In the genomic region with DNA sequence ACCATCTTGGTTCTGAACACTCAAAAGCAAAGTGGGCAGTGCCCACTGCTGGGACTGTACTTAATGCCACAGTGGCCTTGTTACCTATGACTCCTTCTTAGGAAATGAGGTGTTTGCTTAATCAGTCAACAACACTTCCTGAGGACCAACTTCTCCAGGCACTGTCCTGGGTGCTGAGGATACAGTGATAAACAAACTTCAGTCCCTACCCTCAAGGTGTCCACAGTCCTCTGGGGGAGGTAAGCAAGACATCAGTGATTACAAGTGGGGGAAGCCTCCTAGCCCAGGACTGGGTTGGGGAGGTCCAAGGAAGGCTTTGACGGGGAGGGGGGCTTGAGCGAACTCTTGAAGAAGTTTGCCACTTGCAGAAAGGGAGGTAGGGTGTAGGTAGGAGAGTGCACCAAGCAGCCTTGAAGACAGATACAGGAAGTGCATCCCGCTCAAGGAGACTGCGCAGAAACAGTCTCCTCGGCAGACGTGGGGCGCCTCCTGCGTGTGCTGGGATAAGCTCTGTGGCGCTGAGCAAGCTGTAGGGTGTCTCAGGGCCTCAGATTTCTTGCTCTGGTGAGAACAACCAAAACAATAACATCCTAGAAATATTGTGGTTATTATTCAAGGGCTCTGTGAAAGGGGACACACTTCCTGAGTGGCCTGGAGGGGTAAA, we compare ENCODE assay signal across 27 cellular contexts. TPM values are rescaled to one million over a fixed set of nuclear protein-coding genes. Genes with fewer than 3 reads are reported as not detected.
DNase-seq lines count a peak whose midpoint lies in the region; TF ChIP-seq lines count a peak whose summit lies in the region.
"Had no signal": no experiment of that assay in that cellular context is flagged by ENCODE, and none has a peak within 500 bp of the region (broad histone marks: within the 10 kb centered on the region; RNA-seq: fewer than 3 reads in every experiment).

No MANE protein-coding gene starts in this region.

- H3K4me3 ChIP-seq in NB4 (ENCODE audit: low read depth, low read length), result no peak overlapping the region
- no peak overlapping the region for H3K4me3 ChIP-seq in choroid plexus epithelial cell (ENCODE audit: low read depth, low read length)
- H3K4me3 ChIP-seq in thyroid gland (replicated peaks in 1 of 3), result no peak overlapping the region
- H3K4me3 ChIP-seq: BLaER1 treated with 17β-estradiol and CSF1 and Interleukin-3, amounts not matched to agents 10 nM and 100 nM; breast epithelium had no signal

- no peaks in the 10 kb centered on the region for H3K36me3 ChIP-seq in thyroid gland
- H3K36me3 ChIP-seq: BLaER1 treated with 17β-estradiol and CSF1 and Interleukin-3, amounts not matched to agents 10 nM and 100 nM; breast epithelium had no signal

- peaks cover 99% of the 10 kb centered on the region for H3K27me3 Mint-ChIP-seq in activated naive CD4-positive, alpha-beta T cell treated with anti-CD3 and anti-CD28 coated beads, Interleukin-2, amount 10 ng/mL, durations not matched to agents 7 days and 5 days

- no peaks in the 10 kb centered on the region for H3K9me3 ChIP-seq in thyroid gland
- H3K9me3 ChIP-seq: BLaER1 treated with 17β-estradiol and CSF1 and Interleukin-3, amounts not matched to agents 10 nM and 100 nM; breast epithelium had no signal

- DNase-seq in activated naive CD4-positive, alpha-beta T cell treated with anti-CD3 and anti-CD28 coated beads, Interleukin-2, amount 10 ng/mL, durations not matched to agents 7 days and 5 days, result peak; percentile 20
- no peak for DNase-seq in activated naive CD4-positive, alpha-beta T cell treated with Interleukin-2 at 50 U/mL for 16 hours
- DNase-seq in NB4 (ENCODE audit: low read depth), result peak; percentile 37
- DNase-seq in choroid plexus epithelial cell (ENCODE audit: low read depth), result peak; percentile 21
- peak; percentile 61 for DNase-seq in renal cortical epithelial cell (ENCODE audit: low read depth)
- DNase-seq in thyroid gland, result no peak
- no peak for DNase-seq in NCI-H526 (lab: John Stamatoyannopoulos, UW)
- no peak for DNase-seq in NCI-H1105 treated with DMSO at 0.1 percent for 48 hours (lab: John Stamatoyannopoulos, UW)
- DNase-seq: activated CD4-positive, alpha-beta T cell treated with anti-CD3 and anti-CD28 coated beads for 1 hour; DMS 273 treated with DMSO at 0.1 percent for 48 hours; GF-D8; HFFc6; islet precursor cell; Kasumi-1; mesenchymal stem cell; NCI-H146; NCI-H82; OCI-M1; stimulated activated CD4-positive, alpha-beta T cell treated with anti-CD3 and anti-CD28 coated beads, Interleukin-2, amount 100 ng/mL, for 48 hours; T1000 had no signal

- TF ChIP-seq CTCF in NB4 (IDR thresholded peaks at IDR 0.05; ENCODE audit: low read depth, low read length) (no peak), choroid plexus epithelial cell (conservative IDR thresholded peaks at IDR 0.05; ENCODE audit: low read depth, low read length) (no peak), thyroid gland (IDR thresholded peaks at IDR 0.05) (no peak)

- no peak overlapping the region for H3K27ac ChIP-seq in thyroid gland
- H3K27ac ChIP-seq: BLaER1 treated with 17β-estradiol and CSF1 and Interleukin-3, amounts not matched to agents 10 nM and 100 nM; breast epithelium; epithelial cell of prostate; HL-60 had no signal

- intact Hi-C loops in thyroid gland (cut with DNase I), result loop anchor here (5.0 kb wide), 2 partner anchors 50 to 65 kb away; no protein-coding TSS in a partner anchor

- no peak overlapping the region for H3K4me3 Mint-ChIP-seq in activated naive CD4-positive, alpha-beta T cell treated with anti-CD3 and anti-CD28 coated beads, Interleukin-2, amount 10 ng/mL, durations not matched to agents 7 days and 5 days
- H3K4me3 Mint-ChIP-seq: dendritic cell treated with granulocyte-macrophage colony-stimulating factor and Interleukin-4, amounts not matched to agents 40 ng/mL and 50 ng/mL, for 4 days; HFFc6; naive thymus-derived CD8-positive, alpha-beta T cell had no signal

- H3K4me1 ChIP-seq in thyroid gland, result peaks cover 29 to 34% of the 10 kb centered on the region in 2 donors

- no peaks in the 10 kb centered on the region for H3K36me3 Mint-ChIP-seq in activated naive CD4-positive, alpha-beta T cell treated with anti-CD3 and anti-CD28 coated beads, Interleukin-2, amount 10 ng/mL, durations not matched to agents 7 days and 5 days

- peaks cover 6% of the 10 kb centered on the region for H3K4me1 Mint-ChIP-seq in activated naive CD4-positive, alpha-beta T cell treated with anti-CD3 and anti-CD28 coated beads, Interleukin-2, amount 10 ng/mL, durations not matched to agents 7 days and 5 days

- H3K9me3 Mint-ChIP-seq in activated naive CD4-positive, alpha-beta T cell treated with anti-CD3 and anti-CD28 coated beads, Interleukin-2, amount 10 ng/mL, durations not matched to agents 7 days and 5 days, result no peaks in the 10 kb centered on the region
- H3K9me3 Mint-ChIP-seq: dendritic cell treated with granulocyte-macrophage colony-stimulating factor and Interleukin-4, amounts not matched to agents 40 ng/mL and 50 ng/mL, for 4 days; HFFc6; naive thymus-derived CD8-positive, alpha-beta T cell had no signal

- TF ChIP-seq POLR2A in NB4 (IDR thresholded peaks at IDR 0.05; ENCODE audit: extremely low read depth, insufficient read length) (no peak), thyroid gland (IDR thresholded peaks at IDR 0.05) (no peak)

- H3K27ac Mint-ChIP-seq in activated naive CD4-positive, alpha-beta T cell treated with anti-CD3 and anti-CD28 coated beads, Interleukin-2, amount 10 ng/mL, durations not matched to agents 7 days and 5 days, result no peak overlapping the region
- H3K27ac Mint-ChIP-seq: HFFc6, progenitor cell of endocrine pancreas had no signal

- CTCF ChIA-PET in activated naive CD4-positive, alpha-beta T cell treated with anti-CD3 and anti-CD28 coated beads, Interleukin-2, amount 10 ng/mL, durations not matched to agents 7 days and 5 days (lab: Charles Lee), result interaction anchor here (0.8 to 8.0 kb wide), 10 partner anchors 7 to 89 kb away, joined by 3 to 81 read pairs (median 4); no protein-coding TSS in a partner anchor

- H3K27me3 ChIP-seq in thyroid gland, result no peaks in the 10 kb centered on the region
- H3K27me3 ChIP-seq: breast epithelium had no signal

- WGBS in thyroid gland, 2 donors, result 83 to 92% methylated on average over 9 of the region's 9 CpGs

RNA-seq across cellular contexts. Expression of a gene that starts 2.6 kb away (rescaled TPM):
- 28.3 and 250 TPM in 2 replicates for total RNA-seq in renal cortical epithelial cell
- 100 to 1,000 TPM in 2 of 4 donors, 10 to 100 TPM in 2; 51.0 to 189 (median 131) TPM for total RNA-seq in thyroid gland

Comparison
In these comparisons a context has a peak if more than half of its experiments do, and no peak if none do; other contexts are left out.
1. DNase-seq: peak in activated naive CD4-positive, alpha-beta T cell treated with anti-CD3 and anti-CD28 coated beads, Interleukin-2, amount 10 ng/mL, durations not matched to agents 7 days and 5 days (single experiment), NB4 (single experiment), choroid plexus epithelial cell (single experiment) and renal cortical epithelial cell (single experiment); none in activated naive CD4-positive, alpha-beta T cell treated with Interleukin-2 at 50 U/mL for 16 hours (single experiment), thyroid gland (0 of 2), NCI-H526 (0 of 2) and NCI-H1105 treated with DMSO at 0.1 percent for 48 hours (single experiment).